In genomic region chr13:24684600-24684998, GRCh38 we compare ENCODE assay signal across 8 cellular contexts. TPM values are rescaled to one million over a fixed set of nuclear protein-coding genes. Genes with fewer than 3 reads are reported as not detected.
DNase-seq lines count a peak whose midpoint lies in the region; ATAC-seq and TF ChIP-seq lines count a peak whose summit lies in the region.

No MANE protein-coding gene starts in this region.

- intact Hi-C loops in A673 (cut with micrococcal nuclease; ENCODE audit: unreplicated experiment), result no loop called here
- intact Hi-C loops in esophagus muscularis mucosa (cut with DNase I), result no loop called here

- BruUV-seq in A673 (replicated peaks; lab: Mats Ljungman, UMichigan), result no TSS peak

- no peak for TF ChIP-seq EP300 in esophagus muscularis mucosa (IDR thresholded peaks at IDR 0.05)

- DNase-seq in A673 (ENCODE audit: low spot score) (peak; percentile 71), M059J (ENCODE audit: low read depth) (peak; percentile 24), NCI-H82 treated with DMSO at 0.1 percent for 48 hours (lab: John Stamatoyannopoulos, UW; ENCODE audit: unreplicated experiment) (no peak), GF-D8 (lab: John Stamatoyannopoulos, UW) (no peak), esophagus muscularis mucosa (ENCODE audit: extremely low spot score) (no peak)
- no peak for DNase-seq in effector memory CD4-positive, alpha-beta T cell

- H3K36me3 ChIP-seq in A673 (ENCODE audit: insufficient read depth, low read length, poor library complexity, severe bottlenecking) (no peaks in the 10 kb centered on the region), esophagus muscularis mucosa (no peaks in the 10 kb centered on the region)
- no peaks in the 10 kb centered on the region for H3K36me3 ChIP-seq in effector memory CD4-positive, alpha-beta T cell (ENCODE audit: control insufficient read depth, insufficient read depth, low read length)

- TF ChIP-seq POLR2A in esophagus muscularis mucosa (IDR thresholded peaks at IDR 0.05; ENCODE audit: low read depth), result no peak

- CTCF ChIA-PET in A673 (lab: Charles Lee), result interaction anchor here (1.0 to 1.9 kb wide), 2 partner anchors 9 to 43 kb away, joined by 8 to 12 read pairs; no protein-coding TSS in a partner anchor

- WGBS in esophagus muscularis mucosa, result 40% methylated on average over 2 of the region's 4 CpGs

- H3K9me3 ChIP-seq in A673 (ENCODE audit: low read depth, low read length, poor library complexity, severe bottlenecking) (no peaks in the 10 kb centered on the region), esophagus muscularis mucosa (no peaks in the 10 kb centered on the region)
- no peaks in the 10 kb centered on the region for H3K9me3 ChIP-seq in effector memory CD4-positive, alpha-beta T cell (ENCODE audit: control insufficient read depth, low read length)

- H3K27me3 ChIP-seq in A673 (replicated peaks; ENCODE audit: insufficient read depth, low read depth, low read length, poor library complexity) (peaks cover 17% of the 10 kb centered on the region), esophagus muscularis mucosa (peaks cover 5 to 55% (median 20%) of the 10 kb centered on the region in 4 donors)
- peaks cover 11% of the 10 kb centered on the region for H3K27me3 ChIP-seq in effector memory CD4-positive, alpha-beta T cell (replicated peaks; ENCODE audit: control insufficient read depth, insufficient read depth, low read length, poor library complexity, severe bottlenecking)

- TF ChIP-seq CTCF in A673 (conservative IDR thresholded peaks at IDR 0.05; ENCODE audit: low read depth, low read length) (no peak), esophagus muscularis mucosa (IDR thresholded peaks at IDR 0.05) (no peak)

- peak; percentile 38 for ATAC-seq in GM18873 (IDR thresholded peaks at IDR 0.05; ENCODE audit: low FRiP score, unreplicated experiment)
- ATAC-seq in GM19324 (IDR thresholded peaks at IDR 0.05; ENCODE audit: low FRiP score, unreplicated experiment), result no peak

- H3K4me3 ChIP-seq in A673 (ENCODE audit: low read depth, low read length, poor library complexity, severe bottlenecking) (no peak overlapping the region), esophagus muscularis mucosa (no peak overlapping the region)
- H3K4me3 ChIP-seq in effector memory CD4-positive, alpha-beta T cell (ENCODE audit: insufficient read depth, low read depth, low read length, poor library complexity, severe bottlenecking), result peak overlapping the region; percentile 17

- POLR2A ChIA-PET in A673 (lab: Charles Lee; ENCODE audit: low non-redundant PET), result no interaction called here

- peak overlapping the region; percentile 23 for H3K27ac ChIP-seq in A673 (ENCODE audit: low read depth, low read length, poor library complexity, severe bottlenecking)
- no peak overlapping the region for H3K27ac ChIP-seq in effector memory CD4-positive, alpha-beta T cell (ENCODE audit: insufficient read depth, low read length, poor library complexity, severe bottlenecking)
- no peak overlapping the region for H3K27ac ChIP-seq in esophagus muscularis mucosa (replicated peaks in 1 of 4)

- peaks cover 17% of the 10 kb centered on the region for H3K4me1 ChIP-seq in A673 (ENCODE audit: insufficient read depth, low read length, poor library complexity, severe bottlenecking)
- H3K4me1 ChIP-seq in effector memory CD4-positive, alpha-beta T cell (ENCODE audit: control insufficient read depth, insufficient read depth, low read length, poor library complexity, severe bottlenecking), result peaks cover 34% of the 10 kb centered on the region
- H3K4me1 ChIP-seq in esophagus muscularis mucosa, result peaks cover 10 to 25% (median 18%) of the 10 kb centered on the region in 4 donors

RNA-seq across cellular contexts. Expression of gene ATP12A, which starts 4.4 kb away (rescaled TPM):
- total RNA-seq in A673 (2021) (0.39 and 0.47 TPM in 2 replicates), esophagus muscularis mucosa (not detected)
- not detected in 2 replicates for total RNA-seq in M059J (2014; rRNA removed; shearing (Covaris generic))

Comparison
In these comparisons a context has a peak if more than half of its experiments do, and no peak if none do; other contexts are left out.
1. DNase-seq: peak in A673 (single experiment) and M059J (single experiment); none in effector memory CD4-positive, alpha-beta T cell (0 of 3), NCI-H82 treated with DMSO at 0.1 percent for 48 hours (single experiment), GF-D8 (single experiment) and esophagus muscularis mucosa (single experiment).